ENCODE assay signal across 16 cellular contexts in genomic region chr2:70663411-70663810, GRCh38.
A peak's percentile ranks its signal among the peaks of the same experiment; 100 is the strongest.
DNase-seq lines count a peak whose midpoint lies in the region; ATAC-seq and TF ChIP-seq lines count a peak whose summit lies in the region.
"Had no signal": no experiment of that assay in that cellular context is flagged by ENCODE, and none has a peak within 500 bp of the region (broad histone marks: within the 10 kb centered on the region; RNA-seq: fewer than 3 reads in every experiment).

No MANE protein-coding gene starts in this region.

- no peak for ATAC-seq in activated CD8-positive, alpha-beta memory T cell treated with anti-CD3 and anti-CD28 coated beads, Interleukin-2, amount 10 ng/mL, durations not matched to agents 7 days and 5 days
- ATAC-seq: A549, HepG2 had no signal

- H3K4me1 ChIP-seq in endodermal cell (ENCODE audit: control insufficient read depth, insufficient read depth, low read length): no peaks in the 10 kb centered on the region
- H3K4me1 ChIP-seq in spleen: no peaks in the 10 kb centered on the region
- H3K4me1 ChIP-seq in Caco-2: no peaks in the 10 kb centered on the region
- H3K4me1 ChIP-seq: A549 had no signal

- peak; percentile 17 for DNase-seq in activated CD8-positive, alpha-beta memory T cell treated with anti-CD3 and anti-CD28 coated beads for 24 hours
- DNase-seq in activated CD8-positive, alpha-beta memory T cell treated with anti-CD3 and anti-CD28 coated beads, Interleukin-2, amount 50 U/mL, for 4 hours: no peak
- peak; percentile 28 for DNase-seq in activated CD8-positive, alpha-beta memory T cell treated with anti-CD3 and anti-CD28 coated beads, Interleukin-2, amount 10 ng/mL, durations not matched to agents 7 days and 5 days
- DNase-seq in endodermal cell (peak; percentile 30), spleen (peak; percentile 54), Caco-2 (no peak), LoVo (ENCODE audit: low spot score) (no peak), AG08396 (ENCODE audit: low spot score) (no peak)
- DNase-seq: CD8-positive, alpha-beta memory T cell; COR-L47 had no signal

- peaks cover 9% of the 10 kb centered on the region for H3K27me3 Mint-ChIP-seq in activated CD8-positive, alpha-beta memory T cell treated with anti-CD3 and anti-CD28 coated beads, Interleukin-2, amount 10 ng/mL, durations not matched to agents 7 days and 5 days
- H3K27me3 Mint-ChIP-seq in endodermal cell (ENCODE audit: insufficient read depth) (no peaks in the 10 kb centered on the region), Caco-2 (ENCODE audit: insufficient read depth, unreplicated experiment) (peaks cover 25% of the 10 kb centered on the region)
- H3K27me3 Mint-ChIP-seq: B cell had no signal

- no peaks in the 10 kb centered on the region for H3K9me3 Mint-ChIP-seq in activated CD8-positive, alpha-beta memory T cell treated with anti-CD3 and anti-CD28 coated beads, Interleukin-2, amount 10 ng/mL, durations not matched to agents 7 days and 5 days (ENCODE audit: low read depth)
- no peaks in the 10 kb centered on the region for H3K9me3 Mint-ChIP-seq in endodermal cell
- H3K9me3 Mint-ChIP-seq in Caco-2 (ENCODE audit: unreplicated experiment): no peaks in the 10 kb centered on the region
- H3K9me3 Mint-ChIP-seq: CD8-positive, alpha-beta memory T cell; H9 had no signal

- H3K4me1 Mint-ChIP-seq in activated CD8-positive, alpha-beta memory T cell treated with anti-CD3 and anti-CD28 coated beads, Interleukin-2, amount 10 ng/mL, durations not matched to agents 7 days and 5 days: peaks cover 11% of the 10 kb centered on the region
- no peaks in the 10 kb centered on the region for H3K4me1 Mint-ChIP-seq in endodermal cell
- H3K4me1 Mint-ChIP-seq in Caco-2 (ENCODE audit: low read depth, unreplicated experiment): no peaks in the 10 kb centered on the region

- H3K36me3 ChIP-seq in endodermal cell (ENCODE audit: control insufficient read depth, insufficient read depth, low read length) (no peaks in the 10 kb centered on the region), spleen (no peaks in the 10 kb centered on the region), Caco-2 (ENCODE audit: control insufficient read depth, insufficient read depth, low read length) (no peaks in the 10 kb centered on the region)

- BruUV-seq in Caco-2 (replicated peaks; lab: Mats Ljungman, UMichigan): no TSS peak

- H3K4me3 ChIP-seq in endodermal cell (ENCODE audit: low read length): no peak overlapping the region
- no peak overlapping the region for H3K4me3 ChIP-seq in spleen
- no peak overlapping the region for H3K4me3 ChIP-seq in Caco-2 (ENCODE audit: low read depth, low read length)
- H3K4me3 ChIP-seq: A549; BLaER1 treated with 17β-estradiol and CSF1 and Interleukin-3, amounts not matched to agents 10 nM and 100 nM had no signal

- H3K27me3 ChIP-seq in endodermal cell (ENCODE audit: control insufficient read depth, insufficient read depth, low read length, poor library complexity, severe bottlenecking): no peaks in the 10 kb centered on the region
- H3K27me3 ChIP-seq in spleen (replicated peaks in 1 of 7): no peaks in the 10 kb centered on the region
- peaks cover 1% of the 10 kb centered on the region; the same call in 1 of the 2 replicates for H3K27me3 ChIP-seq in Caco-2 (replicated peaks; ENCODE audit: control insufficient read depth, insufficient read depth, low read length)
- H3K27me3 ChIP-seq: BLaER1 treated with 17β-estradiol and CSF1 and Interleukin-3, amounts not matched to agents 10 nM and 100 nM had no signal

- WGBS in endodermal cell (ENCODE audit: insufficient coverage in 1 of 2, insufficient read length in 1 of 2), 2 experiments: 91 to 96% methylated on average over 7 to 10 of the region's 10 CpGs
- 82 to 90% (median 89%) methylated on average over 10 of the region's 10 CpGs for WGBS in spleen, 5 donors

- CTCF ChIA-PET in activated CD8-positive, alpha-beta memory T cell treated with anti-CD3 and anti-CD28 coated beads, Interleukin-2, amount 10 ng/mL, durations not matched to agents 7 days and 5 days (lab: Charles Lee): no interaction called here
- CTCF ChIA-PET in Caco-2 (lab: Charles Lee): no interaction called here

- no peak overlapping the region for H3K4me3 Mint-ChIP-seq in activated CD8-positive, alpha-beta memory T cell treated with anti-CD3 and anti-CD28 coated beads, Interleukin-2, amount 10 ng/mL, durations not matched to agents 7 days and 5 days
- H3K4me3 Mint-ChIP-seq in endodermal cell (no peak overlapping the region), Caco-2 (ENCODE audit: unreplicated experiment) (no peak overlapping the region)
- H3K4me3 Mint-ChIP-seq: B cell; CD8-positive, alpha-beta memory T cell; H9 had no signal

- intact Hi-C loops in spleen (cut with DNase I; ENCODE audit: low total_unique reads): no loop called here
- intact Hi-C loops in Caco-2 (cut with micrococcal nuclease; ENCODE audit: unreplicated experiment): no loop called here

- TF ChIP-seq CTCF in endodermal cell (conservative IDR thresholded peaks at IDR 0.05) (no peak), spleen (IDR thresholded peaks at IDR 0.05 in 8 of 11, conservative IDR thresholded peaks at IDR 0.05 in 3 of 11) (no peak), Caco-2 (IDR thresholded peaks at IDR 0.05; ENCODE audit: insufficient read depth in 1 of 2, low read depth in 1 of 2, low read length in 1 of 2, severe bottlenecking in 1 of 2, unreplicated experiment in 1 of 2) (no peak)

- no peak overlapping the region for H3K27ac Mint-ChIP-seq in activated CD8-positive, alpha-beta memory T cell treated with anti-CD3 and anti-CD28 coated beads, Interleukin-2, amount 10 ng/mL, durations not matched to agents 7 days and 5 days
- H3K27ac Mint-ChIP-seq in endodermal cell (no peak overlapping the region), Caco-2 (ENCODE audit: unreplicated experiment) (no peak overlapping the region)
- H3K27ac Mint-ChIP-seq: B cell, H9 had no signal

- no peaks in the 10 kb centered on the region for H3K36me3 Mint-ChIP-seq in activated CD8-positive, alpha-beta memory T cell treated with anti-CD3 and anti-CD28 coated beads, Interleukin-2, amount 10 ng/mL, durations not matched to agents 7 days and 5 days
- H3K36me3 Mint-ChIP-seq in endodermal cell (ENCODE audit: low read depth) (peaks cover 14% of the 10 kb centered on the region), Caco-2 (ENCODE audit: insufficient read depth, unreplicated experiment) (no peaks in the 10 kb centered on the region)
- H3K36me3 Mint-ChIP-seq: CD8-positive, alpha-beta memory T cell had no signal

- no peak overlapping the region for H3K27ac ChIP-seq in endodermal cell (ENCODE audit: low read depth, low read length)
- no peak overlapping the region for H3K27ac ChIP-seq in spleen
- H3K27ac ChIP-seq: 22Rv1; A549; BLaER1 treated with 17β-estradiol and CSF1 and Interleukin-3, amounts not matched to agents 10 nM and 100 nM had no signal

- no peak for TF ChIP-seq POLR2A in spleen (IDR thresholded peaks at IDR 0.05)

- H3K9me3 ChIP-seq in endodermal cell (ENCODE audit: control insufficient read depth, low read length): no peaks in the 10 kb centered on the region
- H3K9me3 ChIP-seq in spleen: no peaks in the 10 kb centered on the region
- H3K9me3 ChIP-seq in Caco-2: no peaks in the 10 kb centered on the region
- H3K9me3 ChIP-seq: A549; BLaER1 treated with 17β-estradiol and CSF1 and Interleukin-3, amounts not matched to agents 10 nM and 100 nM had no signal

- POLR2A ChIA-PET in Caco-2 (lab: Charles Lee): no interaction called here

- H3K9ac ChIP-seq in endodermal cell (ENCODE audit: extremely low read depth, low read length, poor library complexity, severe bottlenecking): no peak overlapping the region
- H3K9ac ChIP-seq: BLaER1 treated with 17β-estradiol and CSF1 and Interleukin-3, amounts not matched to agents 10 nM and 100 nM had no signal

Comparison
In these comparisons a context has a peak if more than half of its experiments do, and no peak if none do; other contexts are left out.
1. DNase-seq: peak in activated CD8-positive, alpha-beta memory T cell treated with anti-CD3 and anti-CD28 coated beads for 24 hours (single experiment), activated CD8-positive, alpha-beta memory T cell treated with anti-CD3 and anti-CD28 coated beads, Interleukin-2, amount 10 ng/mL, durations not matched to agents 7 days and 5 days (single experiment), endodermal cell (single experiment) and spleen (single experiment); none in activated CD8-positive, alpha-beta memory T cell treated with anti-CD3 and anti-CD28 coated beads, Interleukin-2, amount 50 U/mL, for 4 hours (single experiment), Caco-2 (0 of 2), LoVo (single experiment) and AG08396 (single experiment).